ENCODE assay signal across 8 cellular contexts in genomic region chr6:157184202-157185015, GRCh38.
A peak's percentile ranks its signal among the peaks of the same experiment; 100 is the strongest.
DNase-seq lines count a peak whose midpoint lies in the region; ATAC-seq and TF ChIP-seq lines count a peak whose summit lies in the region.

No MANE protein-coding gene starts in this region.

- intact Hi-C loops in PC-9 (cut with micrococcal nuclease; ENCODE audit: unreplicated experiment): loop anchor here (1.0 to 5.0 kb wide), 2 partner anchors 148 to 402 kb away; no protein-coding TSS in a partner anchor

- no peaks in the 10 kb centered on the region for H3K27me3 ChIP-seq in CD8-positive, alpha-beta memory T cell (ENCODE audit: insufficient read depth, low read length, poor library complexity, severe bottlenecking)
- no peaks in the 10 kb centered on the region for H3K27me3 ChIP-seq in PC-9 (ENCODE audit: insufficient read depth, low read depth)
- no peaks in the 10 kb centered on the region for H3K27me3 ChIP-seq in neural cell (ENCODE audit: insufficient read depth, low read depth, low read length)

- peak overlapping the region in 3 of 7 donors; percentile 13 to 50 (median 49) for H3K4me3 Mint-ChIP-seq in CD8-positive, alpha-beta memory T cell

- H3K4me1 Mint-ChIP-seq in CD8-positive, alpha-beta memory T cell: peaks cover 18 to 41% (median 37%) of the 10 kb centered on the region in 3 donors

- H4K20me1 ChIP-seq in PC-9 (ENCODE audit: insufficient read depth) (0 out of 2 replicates have a peak, but pooled peaks cover 3% of the 10 kb centered on the region), neural cell (ENCODE audit: insufficient read depth) (no peaks in the 10 kb centered on the region)

- no TSS peak for BruUV-seq in PC-9 (replicated peaks; lab: Mats Ljungman, UMichigan)

- H3F3A ChIP-seq in PC-9 (ENCODE audit: insufficient read depth, low read depth) (peaks cover 20% of the 10 kb centered on the region), neural cell (ENCODE audit: insufficient read depth, low read length, poor library complexity, severe bottlenecking) (no peaks in the 10 kb centered on the region)

- no peaks in the 10 kb centered on the region for H3K9me3 Mint-ChIP-seq in CD8-positive, alpha-beta memory T cell

- H3K9me3 ChIP-seq in CD8-positive, alpha-beta memory T cell (ENCODE audit: low read length): no peaks in the 10 kb centered on the region
- H3K9me3 ChIP-seq in PC-9 (ENCODE audit: insufficient read depth, low read depth): no peaks in the 10 kb centered on the region
- no peaks in the 10 kb centered on the region for H3K9me3 ChIP-seq in neural cell (ENCODE audit: low read length)

- H3K9me2 ChIP-seq in PC-9 (ENCODE audit: insufficient read depth): no peaks in the 10 kb centered on the region
- H3K9me2 ChIP-seq in neural cell (ENCODE audit: insufficient read depth, low read length): no peaks in the 10 kb centered on the region

- H3K36me3 Mint-ChIP-seq in CD8-positive, alpha-beta memory T cell: peaks cover 0 to 84% (median 20%) of the 10 kb centered on the region in 3 donors

- no peak overlapping the region for H3K27ac ChIP-seq in CD8-positive, alpha-beta memory T cell (ENCODE audit: low read depth, low read length)
- H3K27ac ChIP-seq in PC-9 (no peak overlapping the region), neural cell (ENCODE audit: low read length) (no peak overlapping the region)

- H3K4me3 ChIP-seq in CD8-positive, alpha-beta memory T cell (ENCODE audit: low read length): no peak overlapping the region
- H3K4me3 ChIP-seq in PC-9 (no peak overlapping the region), neural cell (ENCODE audit: low read length) (no peak overlapping the region)

- H3K4me1 ChIP-seq in CD8-positive, alpha-beta memory T cell (ENCODE audit: insufficient read depth, low read length): peaks cover 10% of the 10 kb centered on the region
- peaks cover 48% of the 10 kb centered on the region for H3K4me1 ChIP-seq in PC-9 (replicated peaks; ENCODE audit: insufficient read depth)

- no peak for TF ChIP-seq EP300 in neural cell (conservative IDR thresholded peaks at IDR 0.05; ENCODE audit: poor library complexity, severe bottlenecking)

- H3K27me3 Mint-ChIP-seq in CD8-positive, alpha-beta memory T cell: no peaks in the 10 kb centered on the region

- ATAC-seq in stimulated activated naive CD8-positive, alpha-beta T cell treated with anti-CD3 and anti-CD28 coated beads, Interleukin-15, Interleukin-2, amounts not matched to agents 100 U/mL and 50 U/mL, for 24 hours: peak; percentile 59
- no peak for ATAC-seq in HG02610 (IDR thresholded peaks at IDR 0.05; ENCODE audit: unreplicated experiment)

- H3K79me2 ChIP-seq in PC-9 (ENCODE audit: low read depth) (no peaks in the 10 kb centered on the region), neural cell (replicated peaks; ENCODE audit: insufficient read depth, low read length) (no peaks in the 10 kb centered on the region)

- no peak overlapping the region for H2AFZ ChIP-seq in PC-9
- H2AFZ ChIP-seq in neural cell (ENCODE audit: low read depth, low read length): no peak overlapping the region

- DNase-seq in CD8-positive, alpha-beta memory T cell: peak; percentile 46 to 73 (median 50)
- DNase-seq in HK-2 (ENCODE audit: unreplicated experiment): peak; percentile 56
- DNase-seq in PC-9: peak in 1 of 2 experiments; percentile 38
- DNase-seq in activated T-helper 1 cell treated with anti-CD3 and anti-CD28 coated beads, Interleukin-2, amount 50 U/mL, for 16 hours (ENCODE audit: low read depth in 1 of 2, low spot score in 1 of 2): peak; percentile 18 to 35
- DNase-seq in fibroblast of peridontal ligament (ENCODE audit: extremely low read depth): peak; percentile 59
- DNase-seq in stimulated activated naive CD8-positive, alpha-beta T cell treated with anti-CD3 and anti-CD28 coated beads, Interleukin-15, Interleukin-2, amounts not matched to agents 100 U/mL and 50 U/mL, for 24 hours: peak; percentile 66

- H3K4me2 ChIP-seq in PC-9: no peak overlapping the region
- H3K4me2 ChIP-seq in neural cell (ENCODE audit: low read length): no peak overlapping the region

- CTCF ChIA-PET in CD8-positive, alpha-beta memory T cell (lab: Charles Lee): interaction anchor here (0.8 to 1.8 kb wide), 6 partner anchors 10 to 150 kb away, joined by 3 to 8 read pairs (median 4); no protein-coding TSS in a partner anchor
- CTCF ChIA-PET in PC-9 (lab: Charles Lee): no interaction called here

- TF ChIP-seq RAD21 in neural cell (conservative IDR thresholded peaks at IDR 0.05): peak; percentile 86

- peak overlapping the region in 5 of 8 donors; percentile 47 to 66 (median 56) for H3K27ac Mint-ChIP-seq in CD8-positive, alpha-beta memory T cell

- H3K9ac ChIP-seq in neural cell (ENCODE audit: low read length): no peak overlapping the region

- peaks cover 45% of the 10 kb centered on the region for H3K36me3 ChIP-seq in CD8-positive, alpha-beta memory T cell (ENCODE audit: insufficient read depth, low read length)
- H3K36me3 ChIP-seq in PC-9 (ENCODE audit: low read depth) (no peaks in the 10 kb centered on the region), neural cell (ENCODE audit: insufficient read depth, low read length) (peaks cover 5% of the 10 kb centered on the region)

- TF ChIP-seq CTCF in PC-9 (conservative IDR thresholded peaks at IDR 0.05) (peak; percentile 72), neural cell (IDR thresholded peaks at IDR 0.05; ENCODE audit: poor library complexity, severe bottlenecking) (peak; percentile 83)

- POLR2A ChIA-PET in CD8-positive, alpha-beta memory T cell (lab: Charles Lee): no interaction called here
- POLR2A ChIA-PET in PC-9 (lab: Charles Lee; ENCODE audit: unreplicated experiment): interaction anchor here (0.6 kb wide), 1 partner anchor 204 kb away, joined by 11 read pairs; no protein-coding TSS in a partner anchor

TF ChIP-seq in neural cell, 6 proteins besides CTCF, POLR2A, EP300 and RAD21:
- TF ChIP-seq SMC3 (conservative IDR thresholded peaks at IDR 0.05; ENCODE audit: poor library complexity) (peak; percentile 89), MXI1 (conservative IDR thresholded peaks at IDR 0.05; ENCODE audit: poor library complexity, severe bottlenecking) (no peak)
TF ChIP-seq in neural cell: peak in this region for 1.
